Comparison of ENCODE assay signal across 8 cellular contexts in genomic region chr4:158729716-158730559, GRCh38. TPM values are rescaled to one million over a fixed set of nuclear protein-coding genes. Genes with fewer than 3 reads are reported as not detected.
DNase-seq lines count a peak whose midpoint lies in the region; ATAC-seq lines count a peak whose summit lies in the region.

No MANE protein-coding gene starts in this region.

- no peak overlapping the region for H3K27ac Mint-ChIP-seq in effector memory CD8-positive, alpha-beta T cell

- ATAC-seq in GM18520 (IDR thresholded peaks at IDR 0.05; ENCODE audit: unreplicated experiment) (peak; percentile 76), HG03064 (IDR thresholded peaks at IDR 0.05; ENCODE audit: low read depth, unreplicated experiment) (peak; percentile 86)
- peak; percentile 86 for ATAC-seq in effector memory CD8-positive, alpha-beta T cell (replicated peaks)

- H3K18ac ChIP-seq in mesendoderm (ENCODE audit: low read length): no peak overlapping the region

- H3K36me3 ChIP-seq in mesendoderm (ENCODE audit: control insufficient read depth, insufficient read depth, low read length): no peaks in the 10 kb centered on the region

- H2BK120ac ChIP-seq in mesendoderm (ENCODE audit: low read depth, low read length): no peak overlapping the region

- no peaks in the 10 kb centered on the region for H3K36me3 Mint-ChIP-seq in effector memory CD8-positive, alpha-beta T cell (ENCODE audit: insufficient read depth)

- no peaks in the 10 kb centered on the region for H3K27me3 ChIP-seq in mesendoderm (ENCODE audit: insufficient read depth, low read length, poor library complexity)

- H3K4me3 Mint-ChIP-seq in effector memory CD8-positive, alpha-beta T cell: no peak overlapping the region

- H3K4me3 ChIP-seq in mesendoderm (ENCODE audit: low read length): no peak overlapping the region

- no CpG with 5 or more reads among the region's 5 CpGs for WGBS in mesendoderm (ENCODE audit: extremely low coverage, insufficient coverage, low lambda C conversion rate)

- H2BK5ac ChIP-seq in mesendoderm (ENCODE audit: low read length): no peak overlapping the region

- H3K9me3 Mint-ChIP-seq in effector memory CD8-positive, alpha-beta T cell: no peaks in the 10 kb centered on the region

- no peak overlapping the region for H3K23ac ChIP-seq in mesendoderm (ENCODE audit: low read length)

- H4K8ac ChIP-seq in mesendoderm (ENCODE audit: low read depth, low read length): no peak overlapping the region

- H3K4me1 ChIP-seq in mesendoderm (ENCODE audit: control insufficient read depth, low read depth, low read length): no peaks in the 10 kb centered on the region

- no peak overlapping the region for H4K5ac ChIP-seq in mesendoderm (ENCODE audit: low read length)

- no peak overlapping the region for H3K4ac ChIP-seq in mesendoderm (ENCODE audit: low read depth, low read length)

- no peak overlapping the region for H3K56ac ChIP-seq in mesendoderm (ENCODE audit: low read length)

- no peak overlapping the region for H3K9ac ChIP-seq in mesendoderm (ENCODE audit: low read length)

- H3K4me2 ChIP-seq in mesendoderm (ENCODE audit: low read length): no peak overlapping the region

- no peak overlapping the region for H2AK5ac ChIP-seq in mesendoderm (ENCODE audit: low read length)

- H3K4me1 Mint-ChIP-seq in effector memory CD8-positive, alpha-beta T cell (ENCODE audit: low read depth in 2 of 2): no peaks in the 10 kb centered on the region

- H2BK15ac ChIP-seq in mesendoderm (replicated peaks; ENCODE audit: low read depth): no peak overlapping the region

- H3K27me3 Mint-ChIP-seq in effector memory CD8-positive, alpha-beta T cell: peaks cover 50 to 53% of the 10 kb centered on the region in 2 donors

- no peaks in the 10 kb centered on the region for H3K79me1 ChIP-seq in mesendoderm (ENCODE audit: low read length)

- DNase-seq in AG20443 (ENCODE audit: low spot score) (peak; percentile 81), NCI-H345 (lab: John Stamatoyannopoulos, UW) (peak; percentile 35), mesendoderm (peak; percentile 68), substantia nigra (lab: John Stamatoyannopoulos, UW) (peak in 47 of 49 donors; percentile 2 to 79 (median 44))
- peak; percentile 42 for DNase-seq in activated CD4-positive, alpha-beta T cell treated with anti-CD3 and anti-CD28 coated beads, Interleukin-2, amount 50 U/mL, for 1 hour
- DNase-seq in effector memory CD8-positive, alpha-beta T cell: peak; percentile 33 to 44 (median 44)

- H3K27ac ChIP-seq in mesendoderm (ENCODE audit: low read depth, low read length): no peak overlapping the region
- no peak overlapping the region for H3K27ac ChIP-seq in substantia nigra (ENCODE audit: low read depth, low read length, poor library complexity, severe bottlenecking)

- no peaks in the 10 kb centered on the region for H3K79me2 ChIP-seq in mesendoderm (ENCODE audit: control insufficient read depth, insufficient read depth, low read length)

RNA-seq across cellular contexts. Expression of gene PPID, which starts 6.7 kb away (rescaled TPM):
- 60.3 TPM for polyA plus RNA-seq in mesendoderm (2013, experiment 1 of 2)
- polyA plus RNA-seq in mesendoderm (2013, experiment 2 of 2): 60.1 TPM

RNA-seq across cellular contexts. Expression of gene FNIP2, which starts 38.9 kb away (rescaled TPM):
- polyA plus RNA-seq in mesendoderm (2013, experiment 1 of 2): 5.1 TPM
- polyA plus RNA-seq in mesendoderm (2013, experiment 2 of 2): 4.9 TPM

RNA-seq across cellular contexts. Expression of gene ETFDH, which starts 57.8 kb away (rescaled TPM):
- polyA plus RNA-seq in mesendoderm (2013, experiment 1 of 2): 14.7 TPM
- 14.3 TPM for polyA plus RNA-seq in mesendoderm (2013, experiment 2 of 2)

RNA-seq across cellular contexts. Expression of gene C4orf46, which starts 58.3 kb away (rescaled TPM):
- 25.8 TPM for polyA plus RNA-seq in mesendoderm (2013, experiment 1 of 2)
- polyA plus RNA-seq in mesendoderm (2013, experiment 2 of 2): 25.4 TPM
